ENCODE assay signal across 8 cellular contexts in the genomic region with DNA sequence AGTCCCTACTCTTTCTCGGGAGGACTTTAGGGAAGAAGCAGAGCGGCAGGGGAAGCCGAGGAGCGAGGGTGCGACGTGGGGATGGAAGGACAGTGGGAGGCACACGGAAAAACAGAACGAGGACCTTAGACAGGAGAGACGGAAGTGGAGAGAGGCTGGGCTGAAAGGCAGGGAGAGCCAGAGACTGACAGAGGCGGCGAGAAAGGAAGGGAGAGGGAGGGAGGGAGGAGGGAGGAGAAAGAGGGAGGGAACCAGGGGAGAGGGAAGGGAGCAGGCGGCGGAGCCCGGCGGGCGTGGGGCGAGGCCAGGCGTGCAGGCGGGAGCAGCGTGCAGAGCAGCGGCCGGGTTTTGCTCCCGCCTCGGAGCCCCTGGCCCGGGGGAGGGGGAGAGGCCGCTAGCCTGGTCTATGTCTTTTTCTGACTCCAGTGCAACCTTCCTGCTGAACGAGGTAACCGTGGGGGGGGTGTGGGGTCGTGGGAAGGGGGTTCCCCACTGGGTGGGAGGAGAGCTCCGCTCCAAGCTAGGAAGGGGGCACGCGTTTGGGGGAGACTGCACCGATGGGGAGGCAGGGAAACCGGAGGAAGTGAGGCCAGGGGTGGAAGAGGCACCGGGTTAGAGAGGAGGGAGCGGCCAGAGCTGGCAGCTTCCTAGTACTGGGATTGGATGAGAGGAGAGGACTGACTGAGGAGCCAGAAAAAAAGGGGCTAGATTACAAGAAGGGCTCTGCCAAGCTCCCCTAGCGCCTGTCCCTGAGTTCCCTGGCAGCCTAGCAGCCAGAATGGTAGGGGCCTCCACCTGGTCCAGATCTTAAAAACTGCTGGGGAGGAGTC. TPM values are rescaled to one million over a fixed set of nuclear protein-coding genes. Genes with fewer than 3 reads are reported as not detected.
A peak's percentile ranks its signal among the peaks of the same experiment; 100 is the strongest.
DNase-seq lines count a peak whose midpoint lies in the region; ATAC-seq, FAIRE-seq and TF ChIP-seq lines count a peak whose summit lies in the region.

No MANE protein-coding gene starts in this region.

- H3K4me3 ChIP-seq in HFF-Myc (replicated peaks; ENCODE audit: low read depth, low read length) = peak overlapping the region; percentile 83
- H3K4me3 ChIP-seq in kidney (ENCODE audit: low read length in 2 of 2) = peak overlapping the region; percentile 79 to 81
- peak overlapping the region; percentile 65 to 95 (median 82) for H3K4me3 ChIP-seq in spleen

- H3K9ac ChIP-seq in kidney (ENCODE audit: low read length in 2 of 2) = peak overlapping the region; percentile 66 to 84

- H3K4me1 Mint-ChIP-seq in chondrocyte (ENCODE audit: low read depth) = peaks cover 75% of the 10 kb centered on the region

- peak overlapping the region; percentile 100 for H3K4me3 Mint-ChIP-seq in chondrocyte (ENCODE audit: unreplicated experiment)

- no peaks in the 10 kb centered on the region for H3K9me3 Mint-ChIP-seq in chondrocyte (ENCODE audit: low read depth)

- H3K9me3 ChIP-seq in kidney (ENCODE audit: control insufficient read depth in 1 of 2, low read length in 2 of 2) (no peaks in the 10 kb centered on the region), spleen (no peaks in the 10 kb centered on the region)

- intact Hi-C loops in kidney (cut with DNase I) (no loop called here), spleen (cut with DNase I; ENCODE audit: low total_unique reads) (no loop called here)

- FAIRE-seq in kidney (lab: Jason Lieb, UNC) = no peak

- no peak for TF ChIP-seq POLR2A in spleen (IDR thresholded peaks at IDR 0.05)

- no peaks in the 10 kb centered on the region for H3K36me3 ChIP-seq in kidney (ENCODE audit: control insufficient read depth in 1 of 2, insufficient read depth in 2 of 2, low read length in 2 of 2)
- no peaks in the 10 kb centered on the region for H3K36me3 ChIP-seq in spleen

- H3K27me3 Mint-ChIP-seq in chondrocyte (ENCODE audit: low read depth) = no peaks in the 10 kb centered on the region

- 2 to 3% (median 2%) methylated on average over 34 to 37 of the region's 37 CpGs for WGBS in spleen, 5 donors

- H3K36me3 Mint-ChIP-seq in chondrocyte (ENCODE audit: low read depth) = no peaks in the 10 kb centered on the region

- peaks cover 0 to 43% (median 5%) of the 10 kb centered on the region in 7 donors for H3K27me3 ChIP-seq in spleen (replicated peaks in 1 of 7)

- peak overlapping the region; percentile 97 for H3K27ac Mint-ChIP-seq in chondrocyte (ENCODE audit: unreplicated experiment)

- no peak for ATAC-seq in GM21360 (IDR thresholded peaks at IDR 0.05; ENCODE audit: unreplicated experiment)

- TF ChIP-seq CTCF in HFF-Myc (IDR thresholded peaks at IDR 0.05; ENCODE audit: low read depth, low read length, missing control alignments) (no peak), chondrocyte (IDR thresholded peaks at IDR 0.05) (no peak), kidney (IDR thresholded peaks at IDR 0.05; ENCODE audit: borderline replicate concordance, extremely low read depth, insufficient read depth) (no peak), spleen (IDR thresholded peaks at IDR 0.05 in 8 of 11, conservative IDR thresholded peaks at IDR 0.05 in 3 of 11) (no peak)

- peaks cover 0 to 29% of the 10 kb centered on the region in 2 donors for H3K4me1 ChIP-seq in kidney (ENCODE audit: control insufficient read depth in 1 of 2, insufficient read depth in 1 of 2, low read depth in 1 of 2, low read length in 2 of 2)
- peaks cover 2 to 85% (median 51%) of the 10 kb centered on the region in 6 donors for H3K4me1 ChIP-seq in spleen

- H3K27ac ChIP-seq in kidney (ENCODE audit: low read depth in 2 of 2, low read length in 2 of 2) (peak overlapping the region; percentile 81 to 91), spleen (peak overlapping the region; percentile 72 to 87 (median 80))

- peak; percentile 94 for DNase-seq in GM03348 (ENCODE audit: low spot score)
- DNase-seq in HFF-Myc (ENCODE audit: extremely low read depth, low read depth) = peak; percentile 54
- DNase-seq in NCI-H1105 treated with DMSO at 0.1 percent for 48 hours (lab: John Stamatoyannopoulos, UW) = peak; percentile 63
- DNase-seq in SW480 (ENCODE audit: low spot score) = peak; percentile 77
- no peak for DNase-seq in chondrocyte (ENCODE audit: low spot score)
- peak; percentile 91 for DNase-seq in kidney
- peak; percentile 83 for DNase-seq in spleen

RNA-seq across cellular contexts. Expression of a gene that starts 2.8 kb away (rescaled TPM):
- total RNA-seq in chondrocyte = 57.5 to 72.6 TPM (median 69.5 TPM) in 3 replicates
- 19.6 TPM for total RNA-seq in kidney
- polyA plus RNA-seq in kidney (ENCODE audit: insufficient read depth, low read depth, low replicate concordance) = 17.9 TPM
- 10 to 100 TPM in 3 of 7 donors, 1 to 10 TPM in 4; 4.7 to 16.1 (median 8.4) TPM for total RNA-seq in spleen
- 1 to 10 TPM; 2.5 to 4.6 (median 4.3) TPM for polyA plus RNA-seq in spleen

RNA-seq across cellular contexts. Expression of a gene that starts 26.6 kb away (rescaled TPM):
- total RNA-seq in chondrocyte = 54.9 to 57.6 TPM (median 57.2 TPM) in 3 replicates
- total RNA-seq in kidney = 66.9 TPM
- polyA plus RNA-seq in kidney (ENCODE audit: insufficient read depth, low read depth, low replicate concordance) = 27.3 TPM
- 10 to 100 TPM; 10.3 to 20.4 (median 14.4) TPM for total RNA-seq in spleen
- 1 to 10 TPM; 1.6 to 5.7 (median 2.3) TPM for polyA plus RNA-seq in spleen

RNA-seq across cellular contexts. Expression of a gene that starts 36.5 kb away (rescaled TPM):
- total RNA-seq in chondrocyte (59.1 to 71.1 TPM (median 61.9 TPM) in 3 replicates), kidney (65.5 TPM), spleen (100 to 1,000 TPM in 3 of 7 donors, 10 to 100 TPM in 4; 71.7 to 104 (median 91.7) TPM)
- polyA plus RNA-seq in kidney (ENCODE audit: insufficient read depth, low read depth, low replicate concordance) (31.9 TPM), spleen (10 to 100 TPM; 33.1 to 54.9 (median 49.2) TPM)

RNA-seq across cellular contexts. Expression of a gene that starts 50.2 kb away (rescaled TPM):
- 0.99 to 1.5 TPM (median 1.1 TPM) in 3 replicates for total RNA-seq in chondrocyte
- 1.0 TPM for total RNA-seq in kidney
- polyA plus RNA-seq in kidney (ENCODE audit: insufficient read depth, low read depth, low replicate concordance) = 2.2 TPM
- 1 to 10 TPM in 5 of 7 donors, under 1 TPM in 2; 0.69 to 3.0 (median 1.5) TPM for total RNA-seq in spleen
- under 1 TPM; 0.65 to 0.93 (median 0.86) TPM for polyA plus RNA-seq in spleen
